Comparison of ENCODE assay signal across 11 cellular contexts in the genomic region with DNA sequence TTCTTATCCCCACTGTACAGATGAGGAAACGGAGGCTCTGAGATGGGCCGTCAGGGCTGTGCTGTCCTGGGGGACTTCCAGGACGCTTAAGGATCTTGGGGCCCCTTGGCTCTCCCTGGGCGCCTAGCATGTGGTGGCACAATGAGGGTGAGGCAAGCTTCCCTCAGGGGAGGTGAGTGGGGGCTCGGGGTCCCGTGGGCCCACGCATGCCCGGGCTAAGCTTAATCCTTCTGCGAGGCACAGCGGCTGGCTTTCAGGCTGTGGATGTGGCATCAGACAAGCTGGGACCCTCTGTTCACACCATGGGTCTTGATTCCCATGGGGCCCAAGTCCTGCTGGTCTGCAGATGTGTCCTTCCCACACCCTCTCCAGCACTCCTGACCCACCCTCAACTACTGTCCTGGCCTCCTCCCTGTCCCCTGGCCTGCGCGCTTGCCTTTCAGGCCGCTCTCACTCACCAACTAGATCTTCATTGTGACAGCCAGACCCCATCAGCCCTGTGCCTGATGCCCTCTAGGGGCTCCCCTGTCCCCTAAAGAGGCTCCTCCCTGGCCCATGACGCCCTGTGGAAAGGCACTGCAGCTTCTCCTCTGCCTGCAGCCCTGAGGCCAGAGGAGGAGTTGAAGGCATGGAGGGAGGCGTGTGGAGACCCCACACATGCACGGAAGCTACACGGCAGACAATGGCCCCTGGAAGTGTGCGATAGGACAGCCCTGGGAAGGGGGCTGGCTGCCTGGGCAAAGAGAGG. TPM values are rescaled to one million over a fixed set of nuclear protein-coding genes. Genes with fewer than 3 reads are reported as not detected.
DNase-seq lines count a peak whose midpoint lies in the region; ATAC-seq and TF ChIP-seq lines count a peak whose summit lies in the region.
"Had no signal": no experiment of that assay in that cellular context is flagged by ENCODE, and none has a peak within 500 bp of the region (broad histone marks: within the 10 kb centered on the region; RNA-seq: fewer than 3 reads in every experiment).

No MANE protein-coding gene starts in this region.

- peak overlapping the region; percentile 74 for H3K27ac Mint-ChIP-seq in activated T-cell treated with anti-CD3 and anti-CD28 coated beads, Interleukin-2, amount 50 U/mL, for 24 hours

- H3K9me3 Mint-ChIP-seq in activated T-cell treated with anti-CD3 and anti-CD28 coated beads, Interleukin-2, amount 50 U/mL, for 24 hours = no peaks in the 10 kb centered on the region

- peaks cover 15% of the 10 kb centered on the region for H3K4me1 Mint-ChIP-seq in activated T-cell treated with anti-CD3 and anti-CD28 coated beads, Interleukin-2, amount 50 U/mL, for 24 hours (ENCODE audit: low read depth)

- peaks cover 29% of the 10 kb centered on the region for H3K4me1 ChIP-seq in foreskin keratinocyte

- no peaks in the 10 kb centered on the region for H3K27me3 Mint-ChIP-seq in activated T-cell treated with anti-CD3 and anti-CD28 coated beads, Interleukin-2, amount 50 U/mL, for 24 hours

- H3K27ac ChIP-seq in foreskin keratinocyte = peak overlapping the region; percentile 100
- H3K27ac ChIP-seq in temporal lobe (ENCODE audit: low read depth, low read length) = peak overlapping the region; percentile 100

- ATAC-seq in foreskin keratinocyte (no peak), GM21619 (IDR thresholded peaks at IDR 0.05; ENCODE audit: unreplicated experiment) (no peak), HG03045 (IDR thresholded peaks at IDR 0.05; ENCODE audit: unreplicated experiment) (no peak)

- no peak for DNase-seq in activated T-cell treated with anti-CD3 and anti-CD28 coated beads, Interleukin-2, amount 50 U/mL, for 24 hours
- DNase-seq in activated T-cell treated with anti-CD3 and anti-CD28 coated beads, Interleukin-2, amount 50 U/mL, for 1 hour = no peak
- DNase-seq in SK-N-DZ (ENCODE audit: low spot score) (peak; percentile 61), foreskin keratinocyte (no peak), NCI-H510A (lab: John Stamatoyannopoulos, UW) (no peak)
- DNase-seq: activated CD4-positive, alpha-beta T cell treated with anti-CD3 and anti-CD28 coated beads for 1 hour; heart right ventricle; Right ventricle myocardium superior had no signal

- peak; percentile 21 for TF ChIP-seq CTCF in foreskin keratinocyte (conservative IDR thresholded peaks at IDR 0.05)

- H3K36me3 Mint-ChIP-seq in activated T-cell treated with anti-CD3 and anti-CD28 coated beads, Interleukin-2, amount 50 U/mL, for 24 hours (ENCODE audit: low read depth) = peaks cover 18% of the 10 kb centered on the region

- H3K4me3 Mint-ChIP-seq in activated T-cell treated with anti-CD3 and anti-CD28 coated beads, Interleukin-2, amount 50 U/mL, for 24 hours = no peak overlapping the region

- no peaks in the 10 kb centered on the region for H3K27me3 ChIP-seq in foreskin keratinocyte
- H3K27me3 ChIP-seq: heart right ventricle had no signal

RNA-seq across cellular contexts. Expression of a gene that starts 11.3 kb away (rescaled TPM):
- polyA plus RNA-seq in SK-N-DZ (2014; cell fraction: cytosol; rRNA removed) = 10.7 and 12.3 TPM in 2 replicates
- 7.5 and 9.8 TPM in 2 replicates for polyA plus RNA-seq in SK-N-DZ (2014; cell fraction: nucleus; rRNA removed)
- total RNA-seq in foreskin keratinocyte (119 and 131 TPM in 2 replicates), temporal lobe (7.9 TPM)
- polyA plus RNA-seq in foreskin keratinocyte = 107 and 117 TPM in 2 replicates

RNA-seq across cellular contexts. Expression of a gene that starts 49.3 kb away (rescaled TPM):
- 1,243 and 1,338 TPM in 2 replicates for polyA plus RNA-seq in SK-N-DZ (2014; cell fraction: cytosol; rRNA removed)
- polyA plus RNA-seq in SK-N-DZ (2014; cell fraction: nucleus; rRNA removed) = 862 and 1,031 TPM in 2 replicates
- total RNA-seq in foreskin keratinocyte = 1,319 and 1,629 TPM in 2 replicates
- polyA plus RNA-seq in foreskin keratinocyte = 2,404 and 2,789 TPM in 2 replicates
- total RNA-seq in temporal lobe = 619 TPM

Comparison
In these comparisons a context has a peak if more than half of its experiments do, and no peak if none do; other contexts are left out.
1. RNA of a gene that starts 11.3 kb away (total RNA-seq): 119 to 131 TPM in foreskin keratinocyte; 7.9 TPM in temporal lobe (single experiment); every median in the first group is over 10 times any median in the second.